8 cellular contexts compared by ENCODE assay signal in genomic region chr2:171523339-171523931, GRCh38. TPM values are rescaled to one million over a fixed set of nuclear protein-coding genes. Genes with fewer than 3 reads are reported as not detected.
DNase-seq lines count a peak whose midpoint lies in the region; ATAC-seq lines count a peak whose summit lies in the region.

No MANE protein-coding gene starts in this region.

- intact Hi-C loops in Right ventricle myocardium superior (cut with DNase I): loop anchor here (10.0 kb wide), 1 partner anchor 89 kb away; the partner anchor contains the start of genes DCAF17 and METTL8

- DNase-seq in NCI-H82 (lab: John Stamatoyannopoulos, UW) (peak; percentile 70), NCI-H82 treated with DMSO at 0.1 percent for 48 hours (lab: John Stamatoyannopoulos, UW; ENCODE audit: unreplicated experiment) (no peak), NCI-H524 treated with DMSO at 0.1 percent for 48 hours (lab: John Stamatoyannopoulos, UW) (peak; percentile 1), adipocyte (ENCODE audit: low read depth) (peak; percentile 91), Right ventricle myocardium superior (peak; percentile 88), NK-92 (lab: John Stamatoyannopoulos, UW; ENCODE audit: unreplicated experiment) (no peak)

- ATAC-seq in HG02642 (IDR thresholded peaks at IDR 0.05; ENCODE audit: poor library complexity, unreplicated experiment): peak; percentile 49
- ATAC-seq in Right ventricle myocardium superior (ENCODE audit: poor library complexity): peak; percentile 79

- H3K9me3 ChIP-seq in adipocyte (ENCODE audit: control insufficient read depth, low read length) (no peaks in the 10 kb centered on the region), neuron (ENCODE audit: low read length) (no peaks in the 10 kb centered on the region)

- peaks cover 28% of the 10 kb centered on the region for H3K4me1 ChIP-seq in adipocyte (ENCODE audit: control insufficient read depth, insufficient read depth, low read length)
- H3K4me1 ChIP-seq in neuron (ENCODE audit: insufficient read depth, low read length): peaks cover 8% of the 10 kb centered on the region

- peak overlapping the region; percentile 94 for H3K9ac ChIP-seq in adipocyte (ENCODE audit: low read length)

- H3K36me3 ChIP-seq in adipocyte (ENCODE audit: control insufficient read depth, insufficient read depth, low read length, severe bottlenecking): peaks cover 3% of the 10 kb centered on the region
- H3K36me3 ChIP-seq in neuron (ENCODE audit: insufficient read depth, low read length): no peaks in the 10 kb centered on the region

- no peaks in the 10 kb centered on the region for H3K27me3 ChIP-seq in adipocyte (replicated peaks; ENCODE audit: control insufficient read depth, insufficient read depth, low read length)
- H3K27me3 ChIP-seq in neuron (ENCODE audit: insufficient read depth, low read length): no peaks in the 10 kb centered on the region

- H3K4me3 ChIP-seq in adipocyte (ENCODE audit: low read length): peak overlapping the region; percentile 91
- peak overlapping the region; percentile 92 for H3K4me3 ChIP-seq in neuron (ENCODE audit: low read length)

- peak overlapping the region; percentile 83 for H2AFZ ChIP-seq in neuron (ENCODE audit: low read depth, low read length)

RNA-seq across cellular contexts. Expression of gene CYBRD1, which starts 1.2 kb away (rescaled TPM):
- 58.3 TPM for total RNA-seq in Right ventricle myocardium superior

Comparison
In these comparisons a context has a peak if more than half of its experiments do, and no peak if none do; other contexts are left out.
1. DNase-seq: peak in NCI-H82 (single experiment), NCI-H524 treated with DMSO at 0.1 percent for 48 hours (single experiment), adipocyte (single experiment) and Right ventricle myocardium superior (single experiment); none in NCI-H82 treated with DMSO at 0.1 percent for 48 hours (single experiment) and NK-92 (single experiment).